Comparison of ENCODE assay signal across 1 cellular context in the genomic region with DNA sequence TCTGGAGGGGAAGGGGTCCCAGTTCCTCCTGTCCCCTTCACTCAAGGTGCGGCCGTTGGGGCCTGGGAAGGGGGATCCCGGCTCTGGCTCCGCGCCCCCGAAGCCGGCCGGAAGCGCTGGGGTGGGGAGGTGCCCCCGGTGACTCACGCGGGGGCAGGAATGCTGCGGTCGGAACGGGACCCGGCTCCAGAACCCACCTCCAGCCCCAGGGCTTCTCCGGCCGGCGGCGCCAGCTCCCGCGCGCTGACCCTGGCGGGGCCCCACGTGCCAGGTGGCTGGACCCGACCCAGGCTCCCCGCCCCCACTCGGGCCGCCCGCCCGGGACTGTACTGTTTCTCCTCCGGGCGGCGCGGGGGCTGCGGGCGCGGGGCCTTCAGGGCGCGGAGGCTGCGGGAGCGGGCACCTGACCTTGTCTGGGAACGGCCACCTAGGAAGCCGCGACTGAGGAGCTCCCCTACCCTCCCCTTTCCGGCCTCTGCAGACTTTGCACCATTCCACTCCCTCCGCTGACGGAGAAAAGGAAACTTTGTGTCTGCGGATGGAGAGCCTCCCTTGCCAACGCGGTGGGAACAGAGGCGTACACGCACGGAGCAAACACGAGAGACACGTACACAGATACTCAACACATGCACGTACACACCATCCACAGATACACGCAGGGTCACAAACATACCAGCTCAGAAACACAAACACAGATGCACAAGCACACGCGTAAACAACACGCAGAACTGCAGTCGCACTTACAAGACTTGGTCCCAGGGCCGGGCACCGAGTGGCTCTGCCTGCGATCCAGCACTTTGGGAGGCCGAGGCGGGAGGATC.
TF ChIP-seq lines count a peak whose summit lies in the region.

No MANE protein-coding gene starts in this region.

TF ChIP-seq in HepG2, 621 proteins besides CTCF, POLR2A, EP300 and RAD21 (continued from another document and continues in another):
- TF ChIP-seq, protein P1, sequence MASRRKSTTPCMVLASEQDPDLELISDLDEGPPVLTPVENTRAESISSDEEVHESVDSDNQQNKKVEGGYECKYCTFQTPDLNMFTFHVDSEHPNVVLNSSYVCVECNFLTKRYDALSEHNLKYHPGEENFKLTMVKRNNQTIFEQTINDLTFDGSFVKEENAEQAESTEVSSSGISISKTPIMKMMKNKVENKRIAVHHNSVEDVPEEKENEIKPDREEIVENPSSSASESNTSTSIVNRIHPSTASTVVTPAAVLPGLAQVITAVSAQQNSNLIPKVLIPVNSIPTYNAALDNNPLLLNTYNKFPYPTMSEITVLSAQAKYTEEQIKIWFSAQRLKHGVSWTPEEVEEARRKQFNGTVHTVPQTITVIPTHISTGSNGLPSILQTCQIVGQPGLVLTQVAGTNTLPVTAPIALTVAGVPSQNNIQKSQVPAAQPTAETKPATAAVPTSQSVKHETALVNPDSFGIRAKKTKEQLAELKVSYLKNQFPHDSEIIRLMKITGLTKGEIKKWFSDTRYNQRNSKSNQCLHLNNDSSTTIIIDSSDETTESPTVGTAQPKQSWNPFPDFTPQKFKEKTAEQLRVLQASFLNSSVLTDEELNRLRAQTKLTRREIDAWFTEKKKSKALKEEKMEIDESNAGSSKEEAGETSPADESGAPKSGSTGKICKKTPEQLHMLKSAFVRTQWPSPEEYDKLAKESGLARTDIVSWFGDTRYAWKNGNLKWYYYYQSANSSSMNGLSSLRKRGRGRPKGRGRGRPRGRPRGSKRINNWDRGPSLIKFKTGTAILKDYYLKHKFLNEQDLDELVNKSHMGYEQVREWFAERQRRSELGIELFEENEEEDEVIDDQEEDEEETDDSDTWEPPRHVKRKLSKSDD (CRISPR knock-in tag; IDR thresholded peaks at IDR 0.05; ENCODE audit: low read depth) = peak; percentile 66; the same call in 1 of the 2 replicates
- TF ChIP-seq TCF7L2 (IDR thresholded peaks at IDR 0.05; ENCODE audit: low read depth, low read length) (no peak), AKAP8 (CRISPR knock-in tag; IDR thresholded peaks at IDR 0.05) (peak; percentile 60), FOXA1 (IDR thresholded peaks at IDR 0.05) (no peak), FOXA1 (CRISPR knock-in tag; IDR thresholded peaks at IDR 0.05) (peak; percentile 39), ZNF512B (CRISPR knock-in tag; IDR thresholded peaks at IDR 0.05; ENCODE audit: borderline replicate concordance) (peak; percentile 77), ASH2L (IDR thresholded peaks at IDR 0.05; ENCODE audit: insufficient read length, low read depth, low read length) (peak; percentile 75), JUNB (CRISPR knock-in tag; IDR thresholded peaks at IDR 0.05; ENCODE audit: borderline replicate concordance) (peak; percentile 37; the same call in 1 of the 2 replicates), NFRKB (IDR thresholded peaks at IDR 0.05) (no peak), THRA (CRISPR knock-in tag; IDR thresholded peaks at IDR 0.05; ENCODE audit: borderline replicate concordance) (no peak), ZNF879 (CRISPR knock-in tag; IDR thresholded peaks at IDR 0.05) (no peak), FUBP1 (CRISPR knock-in tag; IDR thresholded peaks at IDR 0.05; ENCODE audit: borderline replicate concordance) (no peak), MIER2 (CRISPR knock-in tag; IDR thresholded peaks at IDR 0.05) (no peak), EHMT2 (IDR thresholded peaks at IDR 0.05; ENCODE audit: borderline replicate concordance, low read depth, low read length) (no peak), SALL2 (CRISPR knock-in tag; IDR thresholded peaks at IDR 0.05) (no peak), ZNF724P (CRISPR knock-in tag; IDR thresholded peaks at IDR 0.05; ENCODE audit: borderline replicate concordance) (peak; percentile 55; the same call in 1 of the 2 replicates), CHD2 (IDR thresholded peaks at IDR 0.05; ENCODE audit: low read depth, low read length) (no peak), TBP (CRISPR knock-in tag; IDR thresholded peaks at IDR 0.05) (no peak), HOXA9 (CRISPR knock-in tag; IDR thresholded peaks at IDR 0.05; ENCODE audit: borderline replicate concordance) (no peak)
- TF ChIP-seq, protein P2, sequence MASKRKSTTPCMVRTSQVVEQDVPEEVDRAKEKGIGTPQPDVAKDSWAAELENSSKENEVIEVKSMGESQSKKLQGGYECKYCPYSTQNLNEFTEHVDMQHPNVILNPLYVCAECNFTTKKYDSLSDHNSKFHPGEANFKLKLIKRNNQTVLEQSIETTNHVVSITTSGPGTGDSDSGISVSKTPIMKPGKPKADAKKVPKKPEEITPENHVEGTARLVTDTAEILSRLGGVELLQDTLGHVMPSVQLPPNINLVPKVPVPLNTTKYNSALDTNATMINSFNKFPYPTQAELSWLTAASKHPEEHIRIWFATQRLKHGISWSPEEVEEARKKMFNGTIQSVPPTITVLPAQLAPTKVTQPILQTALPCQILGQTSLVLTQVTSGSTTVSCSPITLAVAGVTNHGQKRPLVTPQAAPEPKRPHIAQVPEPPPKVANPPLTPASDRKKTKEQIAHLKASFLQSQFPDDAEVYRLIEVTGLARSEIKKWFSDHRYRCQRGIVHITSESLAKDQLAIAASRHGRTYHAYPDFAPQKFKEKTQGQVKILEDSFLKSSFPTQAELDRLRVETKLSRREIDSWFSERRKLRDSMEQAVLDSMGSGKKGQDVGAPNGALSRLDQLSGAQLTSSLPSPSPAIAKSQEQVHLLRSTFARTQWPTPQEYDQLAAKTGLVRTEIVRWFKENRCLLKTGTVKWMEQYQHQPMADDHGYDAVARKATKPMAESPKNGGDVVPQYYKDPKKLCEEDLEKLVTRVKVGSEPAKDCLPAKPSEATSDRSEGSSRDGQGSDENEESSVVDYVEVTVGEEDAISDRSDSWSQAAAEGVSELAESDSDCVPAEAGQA (IDR thresholded peaks at IDR 0.05; ENCODE audit: low read depth) = 0 out of 2 replicates have a peak, but pooled peaks have one; percentile 19
- TF ChIP-seq, protein P2 (CRISPR knock-in tag; IDR thresholded peaks at IDR 0.05; ENCODE audit: borderline replicate concordance) = no peak
- TF ChIP-seq, protein P3, sequence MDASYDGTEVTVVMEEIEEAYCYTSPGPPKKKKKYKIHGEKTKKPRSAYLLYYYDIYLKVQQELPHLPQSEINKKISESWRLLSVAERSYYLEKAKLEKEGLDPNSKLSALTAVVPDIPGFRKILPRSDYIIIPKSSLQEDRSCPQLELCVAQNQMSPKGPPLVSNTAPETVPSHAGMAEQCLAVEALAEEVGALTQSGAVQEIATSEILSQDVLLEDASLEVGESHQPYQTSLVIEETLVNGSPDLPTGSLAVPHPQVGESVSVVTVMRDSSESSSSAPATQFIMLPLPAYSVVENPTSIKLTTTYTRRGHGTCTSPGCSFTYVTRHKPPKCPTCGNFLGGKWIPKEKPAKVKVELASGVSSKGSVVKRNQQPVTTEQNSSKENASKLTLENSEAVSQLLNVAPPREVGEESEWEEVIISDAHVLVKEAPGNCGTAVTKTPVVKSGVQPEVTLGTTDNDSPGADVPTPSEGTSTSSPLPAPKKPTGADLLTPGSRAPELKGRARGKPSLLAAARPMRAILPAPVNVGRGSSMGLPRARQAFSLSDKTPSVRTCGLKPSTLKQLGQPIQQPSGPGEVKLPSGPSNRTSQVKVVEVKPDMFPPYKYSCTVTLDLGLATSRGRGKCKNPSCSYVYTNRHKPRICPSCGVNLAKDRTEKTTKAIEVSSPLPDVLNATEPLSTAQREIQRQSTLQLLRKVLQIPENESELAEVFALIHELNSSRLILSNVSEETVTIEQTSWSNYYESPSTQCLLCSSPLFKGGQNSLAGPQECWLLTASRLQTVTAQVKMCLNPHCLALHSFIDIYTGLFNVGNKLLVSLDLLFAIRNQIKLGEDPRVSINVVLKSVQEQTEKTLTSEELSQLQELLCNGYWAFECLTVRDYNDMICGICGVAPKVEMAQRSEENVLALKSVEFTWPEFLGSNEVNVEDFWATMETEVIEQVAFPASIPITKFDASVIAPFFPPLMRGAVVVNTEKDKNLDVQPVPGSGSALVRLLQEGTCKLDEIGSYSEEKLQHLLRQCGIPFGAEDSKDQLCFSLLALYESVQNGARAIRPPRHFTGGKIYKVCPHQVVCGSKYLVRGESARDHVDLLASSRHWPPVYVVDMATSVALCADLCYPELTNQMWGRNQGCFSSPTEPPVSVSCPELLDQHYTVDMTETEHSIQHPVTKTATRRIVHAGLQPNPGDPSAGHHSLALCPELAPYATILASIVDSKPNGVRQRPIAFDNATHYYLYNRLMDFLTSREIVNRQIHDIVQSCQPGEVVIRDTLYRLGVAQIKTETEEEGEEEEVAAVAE (CRISPR knock-in tag; IDR thresholded peaks at IDR 0.05; ENCODE audit: borderline replicate concordance) = peak; percentile 2; the same call in 1 of the 2 replicates
- TF ChIP-seq, protein P4, sequence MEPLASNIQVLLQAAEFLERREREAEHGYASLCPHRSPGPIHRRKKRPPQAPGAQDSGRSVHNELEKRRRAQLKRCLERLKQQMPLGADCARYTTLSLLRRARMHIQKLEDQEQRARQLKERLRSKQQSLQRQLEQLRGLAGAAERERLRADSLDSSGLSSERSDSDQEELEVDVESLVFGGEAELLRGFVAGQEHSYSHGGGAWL (CRISPR knock-in tag; IDR thresholded peaks at IDR 0.05) = peak; percentile 89
- TF ChIP-seq, protein P5, sequence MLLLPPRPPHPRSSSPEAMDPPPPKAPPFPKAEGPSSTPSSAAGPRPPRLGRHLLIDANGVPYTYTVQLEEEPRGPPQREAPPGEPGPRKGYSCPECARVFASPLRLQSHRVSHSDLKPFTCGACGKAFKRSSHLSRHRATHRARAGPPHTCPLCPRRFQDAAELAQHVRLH (CRISPR knock-in tag; IDR thresholded peaks at IDR 0.05; ENCODE audit: borderline replicate concordance, low read depth) = no peak
